ENCODE assay signal across 17 cellular contexts in genomic region chr20:62825288-62825993, GRCh38. TPM values are rescaled to one million over a fixed set of nuclear protein-coding genes. Genes with fewer than 3 reads are reported as not detected.
A peak's percentile ranks its signal among the peaks of the same experiment; 100 is the strongest.
DNase-seq lines count a peak whose midpoint lies in the region; ATAC-seq and TF ChIP-seq lines count a peak whose summit lies in the region.
"Had no signal": no experiment of that assay in that cellular context is flagged by ENCODE, and none has a peak within 500 bp of the region (broad histone marks: within the 10 kb centered on the region; RNA-seq: fewer than 3 reads in every experiment).

No MANE protein-coding gene starts in this region.

- H3K4me1 ChIP-seq in NT2/D1 (ENCODE audit: insufficient read depth, insufficient read length), result peaks cover 53% of the 10 kb centered on the region
- H3K4me1 ChIP-seq in thyroid gland, result peaks cover 24 to 65% of the 10 kb centered on the region in 2 donors

- H3K27ac ChIP-seq in thyroid gland, result peak overlapping the region in 2 of 3 donors; percentile 15 to 93
- H3K27ac ChIP-seq: left lung, SJSA1 had no signal

- no peaks in the 10 kb centered on the region for H3K27me3 ChIP-seq in NT2/D1 (ENCODE audit: insufficient read depth, insufficient read length)
- H3K27me3 ChIP-seq in thyroid gland, result no peaks in the 10 kb centered on the region
- H3K27me3 ChIP-seq: BE2C, colonic mucosa, SJSA1, upper lobe of left lung had no signal

- no peak for TF ChIP-seq CTCF in thyroid gland (IDR thresholded peaks at IDR 0.05)

- H3K4me3 ChIP-seq in NT2/D1 (ENCODE audit: insufficient read length, low read depth) (no peak overlapping the region), thyroid gland (replicated peaks in 1 of 3) (no peak overlapping the region)
- H3K4me3 ChIP-seq: left lung, mucosa of descending colon, SJSA1 had no signal

- H3K27me3 Mint-ChIP-seq in activated CD4-positive, alpha-beta T cell treated with anti-CD3 and anti-CD28 coated beads, Interleukin-2, amount 10 ng/mL, durations not matched to agents 24 days and 14 days, result no peaks in the 10 kb centered on the region
- H3K27me3 Mint-ChIP-seq in activated CD8-positive, alpha-beta memory T cell treated with anti-CD3 and anti-CD28 coated beads, Interleukin-2, amount 10 ng/mL, durations not matched to agents 7 days and 5 days, result no peaks in the 10 kb centered on the region
- H3K27me3 Mint-ChIP-seq: stimulated activated naive CD8-positive, alpha-beta T cell treated with anti-CD3 and anti-CD28 coated beads, Interleukin-15, Interleukin-2, amounts not matched to agents 100 ng/mL and 50 ng/mL, for 24 hours had no signal

- H3K9me3 ChIP-seq in NT2/D1 (ENCODE audit: insufficient read depth, low read length), result no peaks in the 10 kb centered on the region
- no peaks in the 10 kb centered on the region for H3K9me3 ChIP-seq in thyroid gland
- H3K9me3 ChIP-seq: BE2C, Caco-2, colonic mucosa, left lung, mucosa of descending colon, SJSA1, upper lobe of left lung had no signal

- H3K4me1 Mint-ChIP-seq in activated CD4-positive, alpha-beta T cell treated with anti-CD3 and anti-CD28 coated beads, Interleukin-2, amount 10 ng/mL, durations not matched to agents 24 days and 14 days, result no peaks in the 10 kb centered on the region
- no peaks in the 10 kb centered on the region for H3K4me1 Mint-ChIP-seq in activated CD8-positive, alpha-beta memory T cell treated with anti-CD3 and anti-CD28 coated beads, Interleukin-2, amount 10 ng/mL, durations not matched to agents 7 days and 5 days

- H3K9ac ChIP-seq in NT2/D1 (ENCODE audit: insufficient read length, low read depth), result peak overlapping the region; percentile 56

- CTCF ChIA-PET in activated CD8-positive, alpha-beta memory T cell treated with anti-CD3 and anti-CD28 coated beads, Interleukin-2, amount 10 ng/mL, durations not matched to agents 7 days and 5 days (lab: Charles Lee), result interaction anchor here (0.8 kb wide), 1 partner anchor 17 kb away, joined by 3 read pairs; no protein-coding TSS in a partner anchor

- ATAC-seq in esophagus mucosa, result peak; percentile 1
- no peak for ATAC-seq in activated CD8-positive, alpha-beta memory T cell treated with anti-CD3 and anti-CD28 coated beads, Interleukin-2, amount 10 ng/mL, durations not matched to agents 7 days and 5 days

- no peak overlapping the region for H3K27ac Mint-ChIP-seq in activated CD4-positive, alpha-beta T cell treated with anti-CD3 and anti-CD28 coated beads, Interleukin-2, amount 10 ng/mL, durations not matched to agents 24 days and 14 days
- H3K27ac Mint-ChIP-seq in activated CD8-positive, alpha-beta memory T cell treated with anti-CD3 and anti-CD28 coated beads, Interleukin-2, amount 10 ng/mL, durations not matched to agents 7 days and 5 days, result no peak overlapping the region
- H3K27ac Mint-ChIP-seq: activated naive CD4-positive, alpha-beta T cell treated with anti-CD3 and anti-CD28 coated beads, Interleukin-2, amount 50 U/mL, for 72 hours; stimulated activated naive CD8-positive, alpha-beta T cell treated with anti-CD3 and anti-CD28 coated beads, Interleukin-15, Interleukin-2, amounts not matched to agents 100 ng/mL and 50 ng/mL, for 24 hours had no signal

- peak; percentile 64 for DNase-seq in activated CD4-positive, alpha-beta T cell treated with anti-CD3 and anti-CD28 coated beads, Interleukin-2, amount 10 ng/mL, durations not matched to agents 24 days and 14 days
- DNase-seq in activated CD4-positive, alpha-beta T cell treated with anti-CD3 and anti-CD28 coated beads for 4 hours, result no peak
- DNase-seq in NT2/D1 (ENCODE audit: low read depth, low spot score), result no peak
- no peak for DNase-seq in thyroid gland
- no peak for DNase-seq in activated CD8-positive, alpha-beta memory T cell treated with anti-CD3 and anti-CD28 coated beads, Interleukin-2, amount 10 ng/mL, durations not matched to agents 7 days and 5 days
- DNase-seq in superior temporal gyrus (ENCODE audit: extremely low spot score), result no peak
- DNase-seq in NCI-H1105 (lab: John Stamatoyannopoulos, UW), result no peak
- DNase-seq: Caco-2 had no signal

- H3K36me3 ChIP-seq in NT2/D1 (ENCODE audit: insufficient read depth, insufficient read length, low read length), result peaks cover 92% of the 10 kb centered on the region
- no peaks in the 10 kb centered on the region for H3K36me3 ChIP-seq in thyroid gland
- H3K36me3 ChIP-seq: BE2C, colonic mucosa, left lung, SJSA1, upper lobe of left lung had no signal

- no peaks in the 10 kb centered on the region for H3K36me3 Mint-ChIP-seq in activated CD4-positive, alpha-beta T cell treated with anti-CD3 and anti-CD28 coated beads, Interleukin-2, amount 10 ng/mL, durations not matched to agents 24 days and 14 days (ENCODE audit: low read depth)
- no peaks in the 10 kb centered on the region for H3K36me3 Mint-ChIP-seq in activated CD8-positive, alpha-beta memory T cell treated with anti-CD3 and anti-CD28 coated beads, Interleukin-2, amount 10 ng/mL, durations not matched to agents 7 days and 5 days
- H3K36me3 Mint-ChIP-seq: activated naive CD4-positive, alpha-beta T cell treated with anti-CD3 and anti-CD28 coated beads, Interleukin-2, amount 50 U/mL, for 72 hours had no signal

- no peak overlapping the region for H3K4me3 Mint-ChIP-seq in activated CD4-positive, alpha-beta T cell treated with anti-CD3 and anti-CD28 coated beads, Interleukin-2, amount 10 ng/mL, durations not matched to agents 24 days and 14 days
- H3K4me3 Mint-ChIP-seq in activated CD8-positive, alpha-beta memory T cell treated with anti-CD3 and anti-CD28 coated beads, Interleukin-2, amount 10 ng/mL, durations not matched to agents 7 days and 5 days, result no peak overlapping the region

- no peaks in the 10 kb centered on the region for H3K9me3 Mint-ChIP-seq in activated CD4-positive, alpha-beta T cell treated with anti-CD3 and anti-CD28 coated beads, Interleukin-2, amount 10 ng/mL, durations not matched to agents 24 days and 14 days
- no peaks in the 10 kb centered on the region for H3K9me3 Mint-ChIP-seq in activated CD8-positive, alpha-beta memory T cell treated with anti-CD3 and anti-CD28 coated beads, Interleukin-2, amount 10 ng/mL, durations not matched to agents 7 days and 5 days (ENCODE audit: low read depth)
- H3K9me3 Mint-ChIP-seq: activated naive CD4-positive, alpha-beta T cell treated with anti-CD3 and anti-CD28 coated beads, Interleukin-2, amount 50 U/mL, for 72 hours; stimulated activated naive CD8-positive, alpha-beta T cell treated with anti-CD3 and anti-CD28 coated beads, Interleukin-15, Interleukin-2, amounts not matched to agents 100 ng/mL and 50 ng/mL, for 24 hours had no signal

- WGBS in thyroid gland, 2 donors, result 78 to 86% methylated on average over 9 to 11 of the region's 24 CpGs

- intact Hi-C loops in activated CD4-positive, alpha-beta T cell treated with anti-CD3 and anti-CD28 coated beads, Interleukin-2, amount 10 ng/mL, durations not matched to agents 24 days and 14 days (cut with micrococcal nuclease), result no loop called here
- intact Hi-C loops in thyroid gland (cut with DNase I), result no loop called here

- no peak for TF ChIP-seq POLR2A in thyroid gland (IDR thresholded peaks at IDR 0.05)

RNA-seq across cellular contexts. Expression of gene COL9A3, which starts 8.6 kb away (rescaled TPM):
- total RNA-seq in activated CD4-positive, alpha-beta T cell treated with anti-CD3 and anti-CD28 coated beads, Interleukin-2, amount 10 ng/mL, durations not matched to agents 24 days and 14 days, result 0.47 TPM in 1 of 2 replicates, not detected in the other
- total RNA-seq in esophagus mucosa (1.5 TPM), thyroid gland (100 to 1,000 TPM in 1 of 4 donors, 10 to 100 TPM in 2, 1 to 10 TPM in 1; 5.3 to 113 (median 62.8) TPM)
- total RNA-seq in activated CD8-positive, alpha-beta memory T cell treated with anti-CD3 and anti-CD28 coated beads, Interleukin-2, amount 10 ng/mL, durations not matched to agents 7 days and 5 days, result under 1 TPM in 1 of 2 experiments, not detected in 1; 0.45 TPM
- total RNA-seq: activated naive CD4-positive, alpha-beta T cell treated with anti-CD3 and anti-CD28 coated beads, Interleukin-2, amount 50 U/mL, for 72 hours; SJSA1 had no signal

RNA-seq across cellular contexts. Expression of gene OGFR, which starts 20.8 kb away (rescaled TPM):
- 49.1 and 54.6 TPM in 2 replicates for total RNA-seq in activated CD4-positive, alpha-beta T cell treated with anti-CD3 and anti-CD28 coated beads, Interleukin-2, amount 10 ng/mL, durations not matched to agents 24 days and 14 days
- total RNA-seq in esophagus mucosa (16.0 TPM), thyroid gland (10 to 100 TPM; 50.0 to 67.6 (median 63.7) TPM)
- total RNA-seq in activated CD8-positive, alpha-beta memory T cell treated with anti-CD3 and anti-CD28 coated beads, Interleukin-2, amount 10 ng/mL, durations not matched to agents 7 days and 5 days, result 10 to 100 TPM; 87.8 to 91.0 TPM

RNA-seq across cellular contexts. Expression of gene MRGBP, which starts 29.2 kb away (rescaled TPM):
- 19.4 and 19.6 TPM in 2 replicates for total RNA-seq in activated CD4-positive, alpha-beta T cell treated with anti-CD3 and anti-CD28 coated beads, Interleukin-2, amount 10 ng/mL, durations not matched to agents 24 days and 14 days
- 5.2 TPM for total RNA-seq in esophagus mucosa
- 10 to 100 TPM in 3 of 4 donors, 1 to 10 TPM in 1; 9.9 to 14.6 (median 12.4) TPM for total RNA-seq in thyroid gland
- total RNA-seq in activated CD8-positive, alpha-beta memory T cell treated with anti-CD3 and anti-CD28 coated beads, Interleukin-2, amount 10 ng/mL, durations not matched to agents 7 days and 5 days, result 10 to 100 TPM; 16.9 to 17.4 TPM

RNA-seq across cellular contexts. Expression of gene TCFL5, which starts 36.2 kb away (rescaled TPM):
- 5.8 and 6.2 TPM in 2 replicates for total RNA-seq in activated CD4-positive, alpha-beta T cell treated with anti-CD3 and anti-CD28 coated beads, Interleukin-2, amount 10 ng/mL, durations not matched to agents 24 days and 14 days
- total RNA-seq in esophagus mucosa, result 5.0 TPM
- total RNA-seq in thyroid gland, result 10 to 100 TPM; 15.3 to 26.6 (median 20.6) TPM
- total RNA-seq in activated CD8-positive, alpha-beta memory T cell treated with anti-CD3 and anti-CD28 coated beads, Interleukin-2, amount 10 ng/mL, durations not matched to agents 7 days and 5 days, result 1 to 10 TPM; 6.6 to 6.7 TPM
